In genomic region chr3:129160891-129161859, GRCh38 we compare ENCODE assay signal across 1 cellular context.
TF ChIP-seq lines count a peak whose summit lies in the region.

Gene ISY1, minus strand, starts transcription at chr3:129161063. Its CDS starts 88 bp downstream, at chr3:129160975.

TF ChIP-seq in HepG2, 621 proteins besides CTCF, POLR2A, EP300 and RAD21 (continued from another document and continues in another):
- peak; percentile 59 for TF ChIP-seq ZEB1 (IDR thresholded peaks at IDR 0.05; ENCODE audit: insufficient replicate concordance, low read depth)
- TF ChIP-seq, protein P1, sequence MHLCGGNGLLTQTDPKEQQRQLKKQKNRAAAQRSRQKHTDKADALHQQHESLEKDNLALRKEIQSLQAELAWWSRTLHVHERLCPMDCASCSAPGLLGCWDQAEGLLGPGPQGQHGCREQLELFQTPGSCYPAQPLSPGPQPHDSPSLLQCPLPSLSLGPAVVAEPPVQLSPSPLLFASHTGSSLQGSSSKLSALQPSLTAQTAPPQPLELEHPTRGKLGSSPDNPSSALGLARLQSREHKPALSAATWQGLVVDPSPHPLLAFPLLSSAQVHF (CRISPR knock-in tag; IDR thresholded peaks at IDR 0.05) = no peak
- TF ChIP-seq MBNL3 (CRISPR knock-in tag; conservative IDR thresholded peaks at IDR 0.05) = no peak
- no peak for TF ChIP-seq CREBL2 (CRISPR knock-in tag; IDR thresholded peaks at IDR 0.05; ENCODE audit: borderline replicate concordance)
- no peak for TF ChIP-seq ZIK1 (CRISPR knock-in tag; IDR thresholded peaks at IDR 0.05; ENCODE audit: borderline replicate concordance, low read depth)
- TF ChIP-seq ZNF704 (CRISPR knock-in tag; IDR thresholded peaks at IDR 0.05; ENCODE audit: borderline replicate concordance) = no peak
- TF ChIP-seq RNF2 (conservative IDR thresholded peaks at IDR 0.05; ENCODE audit: low read depth) = no peak; the same call in none of the 2 replicates
- TF ChIP-seq GLI4 (CRISPR knock-in tag; IDR thresholded peaks at IDR 0.05; ENCODE audit: borderline replicate concordance) = 0 out of 2 replicates have a peak, but pooled peaks have one; percentile 39
- no peak; the same call in 1 of the 2 replicates for TF ChIP-seq ZNF747 (CRISPR knock-in tag; IDR thresholded peaks at IDR 0.05; ENCODE audit: borderline replicate concordance)
- TF ChIP-seq MXD3 (CRISPR knock-in tag; IDR thresholded peaks at IDR 0.05) = no peak
- TF ChIP-seq, protein P2, sequence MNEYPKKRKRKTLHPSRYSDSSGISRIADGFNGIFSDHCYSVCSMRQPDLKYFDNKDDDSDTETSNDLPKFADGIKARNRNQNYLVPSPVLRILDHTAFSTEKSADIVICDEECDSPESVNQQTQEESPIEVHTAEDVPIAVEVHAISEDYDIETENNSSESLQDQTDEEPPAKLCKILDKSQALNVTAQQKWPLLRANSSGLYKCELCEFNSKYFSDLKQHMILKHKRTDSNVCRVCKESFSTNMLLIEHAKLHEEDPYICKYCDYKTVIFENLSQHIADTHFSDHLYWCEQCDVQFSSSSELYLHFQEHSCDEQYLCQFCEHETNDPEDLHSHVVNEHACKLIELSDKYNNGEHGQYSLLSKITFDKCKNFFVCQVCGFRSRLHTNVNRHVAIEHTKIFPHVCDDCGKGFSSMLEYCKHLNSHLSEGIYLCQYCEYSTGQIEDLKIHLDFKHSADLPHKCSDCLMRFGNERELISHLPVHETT (CRISPR knock-in tag; conservative IDR thresholded peaks at IDR 0.05) = peak; percentile 45; the same call in 1 of the 2 replicates
- no peak for TF ChIP-seq ZUFSP (CRISPR knock-in tag; IDR thresholded peaks at IDR 0.05; ENCODE audit: borderline replicate concordance)
- no peak for TF ChIP-seq RAD51 (IDR thresholded peaks at IDR 0.05; ENCODE audit: borderline replicate concordance)
- TF ChIP-seq, protein P3, sequence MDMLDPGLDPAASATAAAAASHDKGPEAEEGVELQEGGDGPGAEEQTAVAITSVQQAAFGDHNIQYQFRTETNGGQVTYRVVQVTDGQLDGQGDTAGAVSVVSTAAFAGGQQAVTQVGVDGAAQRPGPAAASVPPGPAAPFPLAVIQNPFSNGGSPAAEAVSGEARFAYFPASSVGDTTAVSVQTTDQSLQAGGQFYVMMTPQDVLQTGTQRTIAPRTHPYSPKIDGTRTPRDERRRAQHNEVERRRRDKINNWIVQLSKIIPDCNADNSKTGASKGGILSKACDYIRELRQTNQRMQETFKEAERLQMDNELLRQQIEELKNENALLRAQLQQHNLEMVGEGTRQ (IDR thresholded peaks at IDR 0.05; ENCODE audit: low read depth, low read length) = no peak
- TF ChIP-seq, protein P3 (CRISPR knock-in tag; IDR thresholded peaks at IDR 0.05; ENCODE audit: borderline replicate concordance) = no peak
- TF ChIP-seq BRD4 (CRISPR knock-in tag; IDR thresholded peaks at IDR 0.05) = no peak
- no peak for TF ChIP-seq RNF219 (CRISPR knock-in tag; IDR thresholded peaks at IDR 0.05)
- TF ChIP-seq, protein P4, sequence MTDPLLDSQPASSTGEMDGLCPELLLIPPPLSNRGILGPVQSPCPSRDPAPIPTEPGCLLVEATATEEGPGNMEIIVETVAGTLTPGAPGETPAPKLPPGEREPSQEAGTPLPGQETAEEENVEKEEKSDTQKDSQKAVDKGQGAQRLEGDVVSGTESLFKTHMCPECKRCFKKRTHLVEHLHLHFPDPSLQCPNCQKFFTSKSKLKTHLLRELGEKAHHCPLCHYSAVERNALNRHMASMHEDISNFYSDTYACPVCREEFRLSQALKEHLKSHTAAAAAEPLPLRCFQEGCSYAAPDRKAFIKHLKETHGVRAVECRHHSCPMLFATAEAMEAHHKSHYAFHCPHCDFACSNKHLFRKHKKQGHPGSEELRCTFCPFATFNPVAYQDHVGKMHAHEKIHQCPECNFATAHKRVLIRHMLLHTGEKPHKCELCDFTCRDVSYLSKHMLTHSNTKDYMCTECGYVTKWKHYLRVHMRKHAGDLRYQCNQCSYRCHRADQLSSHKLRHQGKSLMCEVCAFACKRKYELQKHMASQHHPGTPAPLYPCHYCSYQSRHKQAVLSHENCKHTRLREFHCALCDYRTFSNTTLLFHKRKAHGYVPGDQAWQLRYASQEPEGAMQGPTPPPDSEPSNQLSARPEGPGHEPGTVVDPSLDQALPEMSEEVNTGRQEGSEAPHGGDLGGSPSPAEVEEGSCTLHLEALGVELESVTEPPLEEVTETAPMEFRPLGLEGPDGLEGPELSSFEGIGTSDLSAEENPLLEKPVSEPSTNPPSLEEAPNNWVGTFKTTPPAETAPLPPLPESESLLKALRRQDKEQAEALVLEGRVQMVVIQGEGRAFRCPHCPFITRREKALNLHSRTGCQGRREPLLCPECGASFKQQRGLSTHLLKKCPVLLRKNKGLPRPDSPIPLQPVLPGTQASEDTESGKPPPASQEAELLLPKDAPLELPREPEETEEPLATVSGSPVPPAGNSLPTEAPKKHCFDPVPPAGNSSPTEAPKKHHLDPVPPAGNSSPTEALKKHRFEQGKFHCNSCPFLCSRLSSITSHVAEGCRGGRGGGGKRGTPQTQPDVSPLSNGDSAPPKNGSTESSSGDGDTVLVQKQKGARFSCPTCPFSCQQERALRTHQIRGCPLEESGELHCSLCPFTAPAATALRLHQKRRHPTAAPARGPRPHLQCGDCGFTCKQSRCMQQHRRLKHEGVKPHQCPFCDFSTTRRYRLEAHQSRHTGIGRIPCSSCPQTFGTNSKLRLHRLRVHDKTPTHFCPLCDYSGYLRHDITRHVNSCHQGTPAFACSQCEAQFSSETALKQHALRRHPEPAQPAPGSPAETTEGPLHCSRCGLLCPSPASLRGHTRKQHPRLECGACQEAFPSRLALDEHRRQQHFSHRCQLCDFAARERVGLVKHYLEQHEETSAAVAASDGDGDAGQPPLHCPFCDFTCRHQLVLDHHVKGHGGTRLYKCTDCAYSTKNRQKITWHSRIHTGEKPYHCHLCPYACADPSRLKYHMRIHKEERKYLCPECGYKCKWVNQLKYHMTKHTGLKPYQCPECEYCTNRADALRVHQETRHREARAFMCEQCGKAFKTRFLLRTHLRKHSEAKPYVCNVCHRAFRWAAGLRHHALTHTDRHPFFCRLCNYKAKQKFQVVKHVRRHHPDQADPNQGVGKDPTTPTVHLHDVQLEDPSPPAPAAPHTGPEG (CRISPR knock-in tag; IDR thresholded peaks at IDR 0.05) = 0 out of 2 replicates have a peak, but pooled peaks have one; percentile 25
- no peak; the same call in 1 of the 2 replicates for TF ChIP-seq CBX5 (CRISPR knock-in tag; IDR thresholded peaks at IDR 0.05; ENCODE audit: borderline replicate concordance)
- TF ChIP-seq, protein P5, sequence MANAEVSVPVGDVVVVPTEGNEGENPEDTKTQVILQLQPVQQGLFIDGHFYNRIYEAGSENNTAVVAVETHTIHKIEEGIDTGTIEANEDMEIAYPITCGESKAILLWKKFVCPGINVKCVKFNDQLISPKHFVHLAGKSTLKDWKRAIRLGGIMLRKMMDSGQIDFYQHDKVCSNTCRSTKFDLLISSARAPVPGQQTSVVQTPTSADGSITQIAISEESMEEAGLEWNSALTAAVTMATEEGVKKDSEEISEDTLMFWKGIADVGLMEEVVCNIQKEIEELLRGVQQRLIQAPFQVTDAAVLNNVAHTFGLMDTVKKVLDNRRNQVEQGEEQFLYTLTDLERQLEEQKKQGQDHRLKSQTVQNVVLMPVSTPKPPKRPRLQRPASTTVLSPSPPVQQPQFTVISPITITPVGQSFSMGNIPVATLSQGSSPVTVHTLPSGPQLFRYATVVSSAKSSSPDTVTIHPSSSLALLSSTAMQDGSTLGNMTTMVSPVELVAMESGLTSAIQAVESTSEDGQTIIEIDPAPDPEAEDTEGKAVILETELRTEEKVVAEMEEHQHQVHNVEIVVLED (CRISPR knock-in tag; IDR thresholded peaks at IDR 0.05; ENCODE audit: borderline replicate concordance) = peak; percentile 93
- TF ChIP-seq ZNF660 (CRISPR knock-in tag; IDR thresholded peaks at IDR 0.05; ENCODE audit: borderline replicate concordance, low read depth) = no peak
- TF ChIP-seq PHB2 (IDR thresholded peaks at IDR 0.05; ENCODE audit: partially characterized antibody) = no peak
- peak; percentile 59 for TF ChIP-seq ELF3 (CRISPR knock-in tag; IDR thresholded peaks at IDR 0.05)
- TF ChIP-seq, protein P6, sequence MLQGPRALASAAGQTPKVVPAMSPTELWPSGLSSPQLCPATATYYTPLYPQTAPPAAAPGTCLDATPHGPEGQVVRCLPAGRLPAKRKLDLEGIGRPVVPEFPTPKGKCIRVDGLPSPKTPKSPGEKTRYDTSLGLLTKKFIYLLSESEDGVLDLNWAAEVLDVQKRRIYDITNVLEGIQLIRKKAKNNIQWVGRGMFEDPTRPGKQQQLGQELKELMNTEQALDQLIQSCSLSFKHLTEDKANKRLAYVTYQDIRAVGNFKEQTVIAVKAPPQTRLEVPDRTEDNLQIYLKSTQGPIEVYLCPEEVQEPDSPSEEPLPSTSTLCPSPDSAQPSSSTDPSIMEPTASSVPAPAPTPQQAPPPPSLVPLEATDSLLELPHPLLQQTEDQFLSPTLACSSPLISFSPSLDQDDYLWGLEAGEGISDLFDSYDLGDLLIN (CRISPR knock-in tag; IDR thresholded peaks at IDR 0.05; ENCODE audit: borderline replicate concordance) = no peak
- TF ChIP-seq, protein P7, sequence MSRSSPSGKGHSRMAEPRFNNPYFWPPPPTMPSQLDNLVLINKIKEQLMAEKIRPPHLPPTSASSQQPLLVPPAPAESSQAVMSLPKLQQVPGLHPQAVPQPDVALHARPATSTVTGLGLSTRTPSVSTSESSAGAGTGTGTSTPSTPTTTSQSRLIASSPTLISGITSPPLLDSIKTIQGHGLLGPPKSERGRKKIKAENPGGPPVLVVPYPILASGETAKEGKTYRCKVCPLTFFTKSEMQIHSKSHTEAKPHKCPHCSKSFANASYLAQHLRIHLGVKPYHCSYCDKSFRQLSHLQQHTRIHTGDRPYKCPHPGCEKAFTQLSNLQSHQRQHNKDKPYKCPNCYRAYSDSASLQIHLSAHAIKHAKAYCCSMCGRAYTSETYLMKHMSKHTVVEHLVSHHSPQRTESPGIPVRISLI (CRISPR knock-in tag; IDR thresholded peaks at IDR 0.05; ENCODE audit: borderline replicate concordance) = peak; percentile 12; the same call in 1 of the 2 replicates
- no peak for TF ChIP-seq HHEX (CRISPR knock-in tag; IDR thresholded peaks at IDR 0.05)
- TF ChIP-seq BHLHE40 (IDR thresholded peaks at IDR 0.05; ENCODE audit: low read length) = peak; percentile 62; the same call in 1 of the 2 replicates
- TF ChIP-seq ZNF749 (CRISPR knock-in tag; IDR thresholded peaks at IDR 0.05; ENCODE audit: borderline replicate concordance) = 0 out of 2 replicates have a peak, but pooled peaks have one; percentile 48
- TF ChIP-seq ISX (CRISPR knock-in tag; conservative IDR thresholded peaks at IDR 0.05) = no peak
- no peak for TF ChIP-seq ZNF772 (CRISPR knock-in tag; IDR thresholded peaks at IDR 0.05)
- no peak for TF ChIP-seq ZNF598 (CRISPR knock-in tag; IDR thresholded peaks at IDR 0.05; ENCODE audit: borderline replicate concordance)
- peak; percentile 82 for TF ChIP-seq HDAC2 (CRISPR knock-in tag; IDR thresholded peaks at IDR 0.05)
- TF ChIP-seq LCORL (IDR thresholded peaks at IDR 0.05) = no peak; the same call in 1 of the 2 replicates
- TF ChIP-seq LCORL (CRISPR knock-in tag; IDR thresholded peaks at IDR 0.05) = peak; percentile 53; the same call in 1 of the 2 replicates
